ENCODE assay signal across 11 cellular contexts in genomic region chr5:167716376-167716775, GRCh38.
"Had no signal": no experiment of that assay in that cellular context is flagged by ENCODE, and none has a peak within 500 bp of the region (broad histone marks: within the 10 kb centered on the region; RNA-seq: fewer than 3 reads in every experiment).

No MANE protein-coding gene starts in this region.

- H2AFZ ChIP-seq: hepatocyte had no signal

- H3K27me3 ChIP-seq: breast epithelium, gastroesophageal sphincter, hepatocyte, sigmoid colon had no signal

- H3K27ac ChIP-seq: breast epithelium, gastroesophageal sphincter, hepatocyte, sigmoid colon, stomach had no signal

- H3K9me3 ChIP-seq: breast epithelium, gastroesophageal sphincter, sigmoid colon, stomach had no signal

- H3K36me3 ChIP-seq: breast epithelium, gastroesophageal sphincter, sigmoid colon, stomach had no signal

- H3K4me3 ChIP-seq: breast epithelium, gastroesophageal sphincter, hepatocyte, sigmoid colon, stomach had no signal

- DNase-seq: activated CD4-positive, alpha-beta T cell treated with anti-CD3 and anti-CD28 coated beads, Interleukin-2, amount 10 ng/mL, durations not matched to agents 24 days and 14 days; activated CD8-positive, alpha-beta memory T cell treated with anti-CD3 and anti-CD28 coated beads for 24 hours; activated naive CD4-positive, alpha-beta T cell treated with anti-CD3 and anti-CD28 coated beads, Interleukin-2, amount 50 U/mL, for 16 hours; amniotic stem cell; kidney glomerular epithelial cell; sigmoid colon; stimulated activated CD4-positive, alpha-beta T cell treated with anti-CD3 and anti-CD28 coated beads, Interleukin-4, amount 100 ng/mL, for 24 hours; stomach had no signal

- H3K79me2 ChIP-seq: hepatocyte had no signal

- H3K4me2 ChIP-seq: hepatocyte had no signal

- H3K4me1 ChIP-seq: breast epithelium, gastroesophageal sphincter, stomach had no signal
